Comparison of ENCODE assay signal across 20 cellular contexts in the genomic region with DNA sequence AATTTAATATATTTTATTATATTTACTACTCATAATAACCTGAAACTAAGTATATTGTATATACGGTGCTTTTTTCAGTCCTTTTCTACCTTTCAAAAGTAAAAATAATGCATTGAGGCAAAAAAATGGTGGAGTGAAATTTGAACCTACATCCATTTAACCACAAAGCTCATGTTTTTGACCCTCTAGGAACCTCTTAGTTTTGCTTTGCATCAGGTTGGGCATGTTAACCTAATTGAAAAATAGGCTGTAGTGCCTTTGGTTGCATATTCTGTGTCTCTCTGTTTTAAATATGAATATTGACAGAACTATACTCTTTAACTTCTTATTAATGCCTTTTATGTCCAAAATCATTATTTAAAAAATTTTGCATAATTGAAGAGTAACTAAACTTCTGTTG. TPM values are rescaled to one million over a fixed set of nuclear protein-coding genes. Genes with fewer than 3 reads are reported as not detected.
A peak's percentile ranks its signal among the peaks of the same experiment; 100 is the strongest.
DNase-seq lines count a peak whose midpoint lies in the region; ATAC-seq and TF ChIP-seq lines count a peak whose summit lies in the region.
"Had no signal": no experiment of that assay in that cellular context is flagged by ENCODE, and none has a peak within 500 bp of the region (broad histone marks: within the 10 kb centered on the region; RNA-seq: fewer than 3 reads in every experiment).

No MANE protein-coding gene starts in this region.

- H3K4me3 Mint-ChIP-seq in HFFc6 (peak overlapping the region; percentile 69), chondrocyte (ENCODE audit: unreplicated experiment) (no peak overlapping the region), osteocyte (ENCODE audit: unreplicated experiment) (peak overlapping the region; percentile 56)
- H3K4me3 Mint-ChIP-seq: CD4-positive, alpha-beta memory T cell; IgD-negative memory B cell had no signal

- intact Hi-C loops in head of caudate nucleus (cut with DNase I) = loop anchor here (10.0 kb wide), 2 partner anchors 57 to 187 kb away; no protein-coding TSS in a partner anchor

- no peak for ATAC-seq in GM21786 (IDR thresholded peaks at IDR 0.05; ENCODE audit: unreplicated experiment)
- ATAC-seq: Right ventricle myocardium inferior had no signal

- H3K9me3 Mint-ChIP-seq in HFFc6 = no peaks in the 10 kb centered on the region
- no peaks in the 10 kb centered on the region for H3K9me3 Mint-ChIP-seq in chondrocyte (ENCODE audit: low read depth)
- H3K9me3 Mint-ChIP-seq in osteocyte (ENCODE audit: unreplicated experiment) = no peaks in the 10 kb centered on the region
- H3K9me3 Mint-ChIP-seq: CD4-positive, alpha-beta memory T cell; IgD-negative memory B cell had no signal

- DNase-seq in HFFc6 (no peak), chondrocyte (ENCODE audit: low spot score) (no peak), osteocyte (ENCODE audit: extremely low spot score, unreplicated experiment) (no peak), GF-D8 (lab: John Stamatoyannopoulos, UW) (no peak), DMS153 (lab: John Stamatoyannopoulos, UW) (no peak), head of caudate nucleus (no peak)
- DNase-seq: CD4-positive, alpha-beta memory T cell; GM23248; Karpas-422; MV-4-11; NCI-H1105 treated with DMSO at 0.1 percent for 48 hours; NCI-H1694; NCI-H2081 treated with DMSO at 0.1 percent for 48 hours; NCI-H446; NCI-H526; OCI-M1 had no signal

- H3K4me1 Mint-ChIP-seq in HFFc6 (ENCODE audit: low read depth) (peaks cover 92% of the 10 kb centered on the region), chondrocyte (ENCODE audit: low read depth) (peaks cover 87% of the 10 kb centered on the region), osteocyte (ENCODE audit: unreplicated experiment) (peaks cover 86% of the 10 kb centered on the region)

- H3K27me3 Mint-ChIP-seq in HFFc6 (ENCODE audit: insufficient read depth) (no peaks in the 10 kb centered on the region), chondrocyte (ENCODE audit: low read depth) (no peaks in the 10 kb centered on the region), osteocyte (ENCODE audit: unreplicated experiment) (no peaks in the 10 kb centered on the region)

- H3K36me3 Mint-ChIP-seq in HFFc6 (ENCODE audit: low read depth) (peaks cover 64% of the 10 kb centered on the region), chondrocyte (ENCODE audit: low read depth) (peaks cover 2% of the 10 kb centered on the region), osteocyte (ENCODE audit: unreplicated experiment) (peaks cover 28% of the 10 kb centered on the region)
- H3K36me3 Mint-ChIP-seq: CD4-positive, alpha-beta memory T cell; IgD-negative memory B cell had no signal

- no peak overlapping the region; the same call in 1 of the 2 replicates for H3K27ac Mint-ChIP-seq in HFFc6
- H3K27ac Mint-ChIP-seq in chondrocyte (ENCODE audit: unreplicated experiment) = peak overlapping the region; percentile 38
- peak overlapping the region; percentile 54 for H3K27ac Mint-ChIP-seq in osteocyte (ENCODE audit: unreplicated experiment)
- H3K27ac Mint-ChIP-seq: CD4-positive, alpha-beta memory T cell; IgD-negative memory B cell had no signal

- TF ChIP-seq CTCF in HFFc6 (IDR thresholded peaks at IDR 0.05) (no peak), chondrocyte (IDR thresholded peaks at IDR 0.05) (no peak), osteocyte (IDR thresholded peaks at IDR 0.05) (no peak)

RNA-seq across cellular contexts. Expression of a gene that starts 3.8 kb away (rescaled TPM):
- 10 to 100 TPM; 53.3 to 72.0 (median 57.9) TPM for total RNA-seq in HFFc6 (2021; fragmentation: NEBNext Ultra II Directional; extraction: Animal tissue kit (Norgen Biotek cat#: 25700))
- 29.3 to 47.9 TPM (median 31.8 TPM) in 3 replicates for total RNA-seq in chondrocyte
- 118 and 123 TPM in 2 replicates for total RNA-seq in osteocyte
- total RNA-seq: CD4-positive, alpha-beta memory T cell; G401 had no signal
